9 cellular contexts compared by ENCODE assay signal in genomic region chr7:137932881-137933269, GRCh38.
DNase-seq lines count a peak whose midpoint lies in the region; ATAC-seq and TF ChIP-seq lines count a peak whose summit lies in the region.
"Had no signal": no experiment of that assay in that cellular context is flagged by ENCODE, and none has a peak within 500 bp of the region (broad histone marks: within the 10 kb centered on the region; RNA-seq: fewer than 3 reads in every experiment).

No MANE protein-coding gene starts in this region.

- DNase-seq in AML-193 (lab: John Stamatoyannopoulos, UW): peak; percentile 18 to 22
- DNase-seq in RPMI7951 (ENCODE audit: low read depth): peak; percentile 60
- DNase-seq in esophagus squamous epithelium (lab: John Stamatoyannopoulos, UW): no peak
- DNase-seq in nephron progenitor cell: no peak
- DNase-seq in posterior cingulate gyrus: no peak
- no peak for DNase-seq in GM10248 (ENCODE audit: extremely low spot score)
- no peak for DNase-seq in NCI-H2171 treated with DMSO at 0.1 percent for 48 hours (lab: John Stamatoyannopoulos, UW)
- DNase-seq: PC-9 had no signal

- no peak for ATAC-seq in GM19395 (IDR thresholded peaks at IDR 0.05; ENCODE audit: unreplicated experiment)

- POLR2A ChIA-PET in GM10248 (lab: Yijun Ruan, JAX): no interaction called here

- intact Hi-C loops in esophagus squamous epithelium (cut with DNase I) (no loop called here), posterior cingulate gyrus (cut with DNase I) (no loop called here)

- TF ChIP-seq CTCF in esophagus squamous epithelium (IDR thresholded peaks at IDR 0.05): no peak
- no peak for TF ChIP-seq CTCF in nephron progenitor cell (IDR thresholded peaks at IDR 0.05)
- TF ChIP-seq CTCF in GM10248 (IDR thresholded peaks at IDR 0.05; ENCODE audit: control extremely low read depth, extremely low read depth, low read depth, missing control alignments): no peak

- WGBS in esophagus squamous epithelium, 2 donors: 9 to 25% methylated on average over 5 of the region's 5 CpGs

- H3K36me3 ChIP-seq in esophagus squamous epithelium: peaks cover 0 to 2% (median 0%) of the 10 kb centered on the region in 3 donors

- H3K9me3 Mint-ChIP-seq in nephron progenitor cell: no peaks in the 10 kb centered on the region

- TF ChIP-seq POLR2A in esophagus squamous epithelium (IDR thresholded peaks at IDR 0.05): no peak

- no peaks in the 10 kb centered on the region for H3K9me3 ChIP-seq in esophagus squamous epithelium

- H3K27ac Mint-ChIP-seq in nephron progenitor cell: peak overlapping the region; percentile 95

- CTCF ChIA-PET in GM10248 (lab: Yijun Ruan, JAX): interaction anchor here (0.9 to 3.5 kb wide), 5 partner anchors 11 to 69 kb away, joined by 3 to 19 read pairs (median 4); partner anchors contain the start of gene CREB3L2

- H3K27me3 ChIP-seq in esophagus squamous epithelium: no peaks in the 10 kb centered on the region

- no peak overlapping the region for H3K4me3 Mint-ChIP-seq in nephron progenitor cell

- H3K4me3 ChIP-seq in esophagus squamous epithelium: peak overlapping the region in 1 of 4 donors; percentile 17
- H3K4me3 ChIP-seq: PC-9 had no signal

- H3K27me3 Mint-ChIP-seq in nephron progenitor cell (ENCODE audit: low read depth, poor library complexity): peaks cover 4% of the 10 kb centered on the region

- H3K4me1 ChIP-seq in esophagus squamous epithelium: peaks cover 26 to 83% (median 33%) of the 10 kb centered on the region in 3 donors

- peak overlapping the region; percentile 47 to 84 (median 78) for H3K27ac ChIP-seq in esophagus squamous epithelium
- H3K27ac ChIP-seq: PC-9 had no signal

- H3K36me3 Mint-ChIP-seq in nephron progenitor cell (ENCODE audit: low read depth): peaks cover 32% of the 10 kb centered on the region

- H3K4me1 Mint-ChIP-seq in nephron progenitor cell: peaks cover 65% of the 10 kb centered on the region

Comparison
In these comparisons a context has a peak if more than half of its experiments do, and no peak if none do; other contexts are left out.
1. DNase-seq: peak in AML-193 (2 of 2) and RPMI7951 (single experiment); none in esophagus squamous epithelium (single experiment), nephron progenitor cell (single experiment), posterior cingulate gyrus (0 of 10), GM10248 (single experiment) and NCI-H2171 treated with DMSO at 0.1 percent for 48 hours (single experiment).